26 cellular contexts compared by ENCODE assay signal in genomic region chr6:56368484-56368883, GRCh38.
DNase-seq lines count a peak whose midpoint lies in the region; ATAC-seq, FAIRE-seq and TF ChIP-seq lines count a peak whose summit lies in the region.
"Had no signal": no experiment of that assay in that cellular context is flagged by ENCODE, and none has a peak within 500 bp of the region (broad histone marks: within the 10 kb centered on the region; RNA-seq: fewer than 3 reads in every experiment).

No MANE protein-coding gene starts in this region.

- H3K9me3 ChIP-seq in heart left ventricle: no peaks in the 10 kb centered on the region
- H3K9me3 ChIP-seq in esophagus muscularis mucosa: no peaks in the 10 kb centered on the region
- H3K9me3 ChIP-seq: thoracic aorta had no signal

- H3K4me1 Mint-ChIP-seq in nephron: peaks cover 74% of the 10 kb centered on the region
- H3K4me1 Mint-ChIP-seq: stimulated activated effector memory CD8-positive, alpha-beta T cell treated with anti-CD3 and anti-CD28 coated beads, Interleukin-12 subunit alpha, Interleukin-12 subunit beta, amount 100 ng/mL, for 72 hours had no signal

- TF ChIP-seq CTCF in heart left ventricle (IDR thresholded peaks at IDR 0.05) (no peak), esophagus muscularis mucosa (IDR thresholded peaks at IDR 0.05) (no peak), nephron (IDR thresholded peaks at IDR 0.05; ENCODE audit: unreplicated experiment in 3 of 3) (no peak)

- intact Hi-C loops in heart left ventricle (cut with DNase I) (loop anchor here in 5 of 10 donors (5.0 to 10.0 kb wide), 5 partner anchors 84 to 486 kb away; no protein-coding TSS in a partner anchor), Right ventricle myocardium superior (cut with DNase I) (no loop called here), esophagus muscularis mucosa (cut with DNase I) (loop anchor here (2.0 to 5.0 kb wide), 2 partner anchors 182 to 204 kb away; no protein-coding TSS in a partner anchor), left colon (cut with DNase I, micrococcal nuclease) (no loop called here)

- peak overlapping the region; percentile 11 to 69 (median 62) for H3K27ac Mint-ChIP-seq in nephron
- H3K27ac Mint-ChIP-seq: CD8-positive, alpha-beta T cell; stimulated activated effector memory CD8-positive, alpha-beta T cell treated with anti-CD3 and anti-CD28 coated beads, Interleukin-12 subunit alpha, Interleukin-12 subunit beta, amount 100 ng/mL, for 72 hours; WTC11 had no signal

- TF ChIP-seq POLR2A in heart left ventricle (IDR thresholded peaks at IDR 0.05) (no peak), esophagus muscularis mucosa (IDR thresholded peaks at IDR 0.05; ENCODE audit: low read depth) (no peak)

- H3K4me3 ChIP-seq in heart left ventricle (no peak overlapping the region), esophagus muscularis mucosa (no peak overlapping the region)
- H3K4me3 ChIP-seq: GM23248, thoracic aorta had no signal

- H3K9me3 Mint-ChIP-seq in nephron: no peaks in the 10 kb centered on the region
- H3K9me3 Mint-ChIP-seq: CD8-positive, alpha-beta T cell; stimulated activated effector memory CD8-positive, alpha-beta T cell treated with anti-CD3 and anti-CD28 coated beads, Interleukin-12 subunit alpha, Interleukin-12 subunit beta, amount 100 ng/mL, for 72 hours; WTC11 had no signal

- peaks cover 8 to 70% (median 54%) of the 10 kb centered on the region in 12 donors for H3K4me1 ChIP-seq in heart left ventricle
- peaks cover 56 to 90% (median 79%) of the 10 kb centered on the region in 4 donors for H3K4me1 ChIP-seq in esophagus muscularis mucosa

- H3K36me3 ChIP-seq in heart left ventricle (no peaks in the 10 kb centered on the region), esophagus muscularis mucosa (no peaks in the 10 kb centered on the region)
- H3K36me3 ChIP-seq: thoracic aorta had no signal

- TF ChIP-seq EP300 in esophagus muscularis mucosa (IDR thresholded peaks at IDR 0.05): no peak

- H3K27me3 Mint-ChIP-seq in nephron (ENCODE audit: low read depth): no peaks in the 10 kb centered on the region

- WGBS in heart left ventricle, 4 donors: 25 to 36% (median 27%) methylated on average over 3 of the region's 3 CpGs
- 45% methylated on average over 3 of the region's 3 CpGs for WGBS in esophagus muscularis mucosa

- H3K36me3 Mint-ChIP-seq in nephron (ENCODE audit: low read depth): no peaks in the 10 kb centered on the region
- H3K36me3 Mint-ChIP-seq: CD8-positive, alpha-beta T cell; stimulated activated effector memory CD8-positive, alpha-beta T cell treated with anti-CD3 and anti-CD28 coated beads, Interleukin-12 subunit alpha, Interleukin-12 subunit beta, amount 100 ng/mL, for 72 hours; WTC11 had no signal

- H3K27me3 ChIP-seq in heart left ventricle (no peaks in the 10 kb centered on the region), esophagus muscularis mucosa (no peaks in the 10 kb centered on the region)

- H3K4me3 Mint-ChIP-seq in nephron: no peak overlapping the region
- H3K4me3 Mint-ChIP-seq: CD8-positive, alpha-beta T cell; stimulated activated effector memory CD8-positive, alpha-beta T cell treated with anti-CD3 and anti-CD28 coated beads, Interleukin-12 subunit alpha, Interleukin-12 subunit beta, amount 100 ng/mL, for 72 hours; WTC11 had no signal

- DNase-seq in heart left ventricle (no peak), Right ventricle myocardium superior (no peak), esophagus muscularis mucosa (ENCODE audit: extremely low spot score) (no peak), caudate nucleus (lab: John Stamatoyannopoulos, UW) (no peak), GDM1 (lab: John Stamatoyannopoulos, UW) (no peak), urothelium cell line (ENCODE audit: low spot score) (no peak), left colon (no peak)
- DNase-seq: 8988T; AML-193; CD8-positive, alpha-beta T cell; DMS 273 treated with DMSO at 0.1 percent for 48 hours; effector CD4-positive, alpha-beta T cell; GM23248; mesendoderm; NCI-H146; PC-3; retina; SHP77 treated with DMSO at 0.1 percent for 48 hours; stimulated activated CD4-positive, alpha-beta T cell treated with anti-CD3 and anti-CD28 coated beads, Interleukin-2, amount 100 ng/mL, for 48 hours; SW 1271; T1000 had no signal

- no peak for FAIRE-seq in urothelium cell line (lab: Jason Lieb, UNC)

- ATAC-seq in heart left ventricle: peak in 1 of 4 donors; percentile 29
- no peak for ATAC-seq in Right ventricle myocardium superior (ENCODE audit: poor library complexity)
- ATAC-seq in left colon: no peak
- ATAC-seq: CD8-positive, alpha-beta T cell; PC-3; stimulated activated effector memory CD8-positive, alpha-beta T cell treated with anti-CD3 and anti-CD28 coated beads, Interleukin-12 subunit alpha, Interleukin-12 subunit beta, amount 100 ng/mL, for 72 hours; WTC11 had no signal

- peak overlapping the region in 9 of 12 donors; percentile 13 to 87 (median 76) for H3K27ac ChIP-seq in heart left ventricle
- peak overlapping the region; percentile 90 to 94 (median 90) for H3K27ac ChIP-seq in esophagus muscularis mucosa (replicated peaks in 1 of 4)
- H3K27ac ChIP-seq in caudate nucleus (ENCODE audit: low read depth, low read length): no peak overlapping the region
- H3K27ac ChIP-seq: GM23248, KMS-11 had no signal
